ENCODE assay signal across 1 cellular context in genomic region chr22:24355574-24355973, GRCh38.
TF ChIP-seq lines count a peak whose summit lies in the region.

No MANE protein-coding gene starts in this region.

TF ChIP-seq in K562, 482 proteins besides CTCF, POLR2A, EP300 and RAD21:
- TF ChIP-seq PBX2 (CRISPR knock-in tag; IDR thresholded peaks at IDR 0.05; ENCODE audit: low read depth) (no peak), PBX2 (tag; conservative IDR thresholded peaks at IDR 0.05; ENCODE audit: low read depth) (peak; percentile 60), U2AF1 (optimal IDR thresholded peaks at IDR 0.05; ENCODE audit: low read depth, low read length) (no peak), CEBPB (tag; IDR thresholded peaks at IDR 0.05) (0 out of 2 replicates have a peak, but pooled peaks have one; percentile 21)
